In the genomic region with DNA sequence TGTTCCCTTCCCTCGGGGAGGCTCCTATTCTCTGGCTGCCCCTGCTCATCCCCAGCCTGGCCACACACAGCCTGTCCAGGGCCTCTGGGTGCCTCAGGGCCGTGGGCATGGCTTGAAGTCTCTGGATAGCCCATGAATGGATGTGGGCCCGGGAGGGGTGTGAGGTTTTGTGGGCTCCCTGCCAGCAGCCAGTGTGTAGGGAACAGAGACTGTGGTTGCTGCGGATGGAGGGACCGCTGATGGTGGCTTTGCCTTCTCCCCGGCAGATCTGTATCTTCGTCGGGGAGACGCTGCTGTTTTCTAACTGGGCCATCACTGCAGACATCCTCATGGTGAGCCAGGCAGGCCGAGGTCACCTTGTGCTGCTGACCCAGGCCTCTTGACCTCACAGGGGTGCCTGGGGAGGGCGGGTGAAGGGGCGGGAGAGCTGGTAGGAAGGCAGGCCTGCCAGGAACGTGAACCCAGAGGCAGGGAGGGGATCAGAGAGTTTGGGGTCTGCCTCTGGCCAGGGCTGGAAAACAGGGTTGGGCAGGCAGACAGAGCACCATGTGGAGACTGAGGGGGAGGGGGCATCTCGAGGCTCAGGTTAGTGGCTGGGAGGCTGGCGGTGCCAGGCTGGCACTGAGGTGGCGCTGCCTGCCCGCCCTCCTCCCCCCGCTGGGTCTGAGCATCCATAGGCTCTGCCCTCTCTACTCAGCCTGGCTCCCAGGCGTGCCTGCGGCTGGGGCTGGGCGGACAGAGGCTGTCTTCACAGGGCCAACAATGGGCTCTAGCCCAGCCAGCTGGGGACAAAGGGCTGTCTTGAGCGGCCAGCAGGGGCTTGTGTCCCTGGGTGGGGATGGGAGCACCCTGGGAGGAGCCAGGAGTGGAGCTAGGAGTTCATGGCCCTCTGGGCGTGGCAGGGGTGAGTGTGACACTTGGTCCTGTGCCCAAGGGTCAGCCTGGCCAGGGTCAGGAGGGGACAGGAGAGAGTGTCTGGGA, we compare ENCODE assay signal across 11 cellular contexts. TPM values are rescaled to one million over a fixed set of nuclear protein-coding genes. Genes with fewer than 3 reads are reported as not detected.
DNase-seq lines count a peak whose midpoint lies in the region; ATAC-seq lines count a peak whose summit lies in the region.
"Had no signal": no experiment of that assay in that cellular context is flagged by ENCODE, and none has a peak within 500 bp of the region (broad histone marks: within the 10 kb centered on the region; RNA-seq: fewer than 3 reads in every experiment).

No MANE protein-coding gene starts in this region.

- DNase-seq in activated CD8-positive, alpha-beta memory T cell treated with anti-CD3 and anti-CD28 coated beads, Interleukin-2, amount 10 ng/mL, durations not matched to agents 7 days and 5 days: peak; percentile 47
- no peak for DNase-seq in activated CD8-positive, alpha-beta memory T cell treated with anti-CD3 and anti-CD28 coated beads, Interleukin-2, amount 50 U/mL, for 4 hours
- DNase-seq in UCSD-AML1 (lab: John Stamatoyannopoulos, UW; ENCODE audit: unreplicated experiment) (peak; percentile 38), left lobe of liver (ENCODE audit: low spot score) (peak; percentile 76), superior temporal gyrus (ENCODE audit: extremely low spot score) (peak; percentile 95), NK-92 (lab: John Stamatoyannopoulos, UW; ENCODE audit: unreplicated experiment) (no peak)
- DNase-seq: MG63, WERI-Rb-1 had no signal

- peaks cover 5% of the 10 kb centered on the region for H3K27me3 Mint-ChIP-seq in activated CD8-positive, alpha-beta memory T cell treated with anti-CD3 and anti-CD28 coated beads, Interleukin-2, amount 10 ng/mL, durations not matched to agents 7 days and 5 days

- H3K9me3 Mint-ChIP-seq in activated CD8-positive, alpha-beta memory T cell treated with anti-CD3 and anti-CD28 coated beads, Interleukin-2, amount 10 ng/mL, durations not matched to agents 7 days and 5 days (ENCODE audit: low read depth): no peaks in the 10 kb centered on the region
- H3K9me3 Mint-ChIP-seq: CD4-positive, alpha-beta memory T cell had no signal

- no peak overlapping the region for H3K27ac Mint-ChIP-seq in activated CD8-positive, alpha-beta memory T cell treated with anti-CD3 and anti-CD28 coated beads, Interleukin-2, amount 10 ng/mL, durations not matched to agents 7 days and 5 days

- peaks cover 6% of the 10 kb centered on the region for H3K4me1 Mint-ChIP-seq in activated CD8-positive, alpha-beta memory T cell treated with anti-CD3 and anti-CD28 coated beads, Interleukin-2, amount 10 ng/mL, durations not matched to agents 7 days and 5 days

- CTCF ChIA-PET in activated CD8-positive, alpha-beta memory T cell treated with anti-CD3 and anti-CD28 coated beads, Interleukin-2, amount 10 ng/mL, durations not matched to agents 7 days and 5 days (lab: Charles Lee): no interaction called here

- H3K36me3 Mint-ChIP-seq in activated CD8-positive, alpha-beta memory T cell treated with anti-CD3 and anti-CD28 coated beads, Interleukin-2, amount 10 ng/mL, durations not matched to agents 7 days and 5 days: no peaks in the 10 kb centered on the region

- H3K4me3 Mint-ChIP-seq in activated CD8-positive, alpha-beta memory T cell treated with anti-CD3 and anti-CD28 coated beads, Interleukin-2, amount 10 ng/mL, durations not matched to agents 7 days and 5 days: no peak overlapping the region
- H3K4me3 Mint-ChIP-seq: CD4-positive, alpha-beta memory T cell had no signal

- ATAC-seq in activated CD8-positive, alpha-beta memory T cell treated with anti-CD3 and anti-CD28 coated beads, Interleukin-2, amount 10 ng/mL, durations not matched to agents 7 days and 5 days: no peak
- peak; percentile 69 for ATAC-seq in left lobe of liver
- no peak for ATAC-seq in HG03025 (IDR thresholded peaks at IDR 0.05; ENCODE audit: low FRiP score, unreplicated experiment)
- no peak for ATAC-seq in HG03280 (IDR thresholded peaks at IDR 0.05; ENCODE audit: unreplicated experiment)

RNA-seq across cellular contexts. Expression of a gene that starts 21.4 kb away (rescaled TPM):
- total RNA-seq in activated CD8-positive, alpha-beta memory T cell treated with anti-CD3 and anti-CD28 coated beads, Interleukin-2, amount 10 ng/mL, durations not matched to agents 7 days and 5 days: 10 to 100 TPM; 72.4 to 94.3 TPM
- total RNA-seq in left lobe of liver: 18.5 TPM

RNA-seq across cellular contexts. Expression of a gene that starts 26.6 kb away (rescaled TPM):
- not detected for total RNA-seq in activated CD8-positive, alpha-beta memory T cell treated with anti-CD3 and anti-CD28 coated beads, Interleukin-2, amount 10 ng/mL, durations not matched to agents 7 days and 5 days
- 0.35 TPM for total RNA-seq in left lobe of liver
- total RNA-seq: CD4-positive, alpha-beta memory T cell had no signal

RNA-seq across cellular contexts. Expression of a gene that starts 35.1 kb away (rescaled TPM):
- 1 to 10 TPM; 1.1 to 1.9 TPM for total RNA-seq in activated CD8-positive, alpha-beta memory T cell treated with anti-CD3 and anti-CD28 coated beads, Interleukin-2, amount 10 ng/mL, durations not matched to agents 7 days and 5 days
- total RNA-seq in left lobe of liver: 11.4 TPM

RNA-seq across cellular contexts. Expression of a gene that starts 50.5 kb away (rescaled TPM):
- not detected for total RNA-seq in activated CD8-positive, alpha-beta memory T cell treated with anti-CD3 and anti-CD28 coated beads, Interleukin-2, amount 10 ng/mL, durations not matched to agents 7 days and 5 days
- total RNA-seq in left lobe of liver: not detected
- total RNA-seq: CD4-positive, alpha-beta memory T cell had no signal

Comparison
In these comparisons a context has a peak if more than half of its experiments do, and no peak if none do; other contexts are left out.
1. DNase-seq: peak in activated CD8-positive, alpha-beta memory T cell treated with anti-CD3 and anti-CD28 coated beads, Interleukin-2, amount 10 ng/mL, durations not matched to agents 7 days and 5 days (single experiment), UCSD-AML1 (single experiment), left lobe of liver (single experiment) and superior temporal gyrus (single experiment); none in activated CD8-positive, alpha-beta memory T cell treated with anti-CD3 and anti-CD28 coated beads, Interleukin-2, amount 50 U/mL, for 4 hours (single experiment) and NK-92 (single experiment).